In genomic region chr1:167121375-167122120, GRCh38 we compare ENCODE assay signal across 8 cellular contexts. TPM values are rescaled to one million over a fixed set of nuclear protein-coding genes. Genes with fewer than 3 reads are reported as not detected.
A peak's percentile ranks its signal among the peaks of the same experiment; 100 is the strongest.
DNase-seq lines count a peak whose midpoint lies in the region; ATAC-seq and TF ChIP-seq lines count a peak whose summit lies in the region.

No MANE protein-coding gene starts in this region.

- no peak for TF ChIP-seq POLR2A in esophagus squamous epithelium (IDR thresholded peaks at IDR 0.05)

- no peaks in the 10 kb centered on the region for H3K9me3 Mint-ChIP-seq in naive thymus-derived CD8-positive, alpha-beta T cell

- TF ChIP-seq CTCF in esophagus squamous epithelium (IDR thresholded peaks at IDR 0.05) (no peak), tibial artery (IDR thresholded peaks at IDR 0.05) (no peak)

- intact Hi-C loops in esophagus squamous epithelium (cut with DNase I), result no loop called here
- intact Hi-C loops in tibial artery (cut with DNase I; ENCODE audit: low total_unique reads), result no loop called here

- peak overlapping the region in 5 of 10 donors; percentile 25 to 88 (median 69) for H3K27ac Mint-ChIP-seq in naive thymus-derived CD8-positive, alpha-beta T cell

- H3K27me3 Mint-ChIP-seq in naive thymus-derived CD8-positive, alpha-beta T cell, result peaks cover 3 to 13% (median 9%) of the 10 kb centered on the region in 5 donors

- H3K27me3 ChIP-seq in esophagus squamous epithelium (peaks cover 0 to 41% (median 0%) of the 10 kb centered on the region in 4 donors), tibial artery (no peaks in the 10 kb centered on the region)

- DNase-seq in activated gamma-delta T cell treated with Interleukin-2 at 50 U/mL for 16 hours, result peak; percentile 21
- no peak for DNase-seq in activated gamma-delta T cell (lab: John Stamatoyannopoulos, UW)
- DNase-seq in activated CD8-positive, alpha-beta memory T cell treated with anti-CD3 and anti-CD28 coated beads, Interleukin-2, amount 50 U/mL, for 48 hours, result peak; percentile 66
- no peak for DNase-seq in esophagus squamous epithelium (lab: John Stamatoyannopoulos, UW)
- DNase-seq in naive thymus-derived CD8-positive, alpha-beta T cell, result peak; percentile 6 to 68 (median 33)
- no peak for DNase-seq in tibial artery
- no peak for DNase-seq in HuH-7.5 (ENCODE audit: low spot score)

- peaks cover 0 to 14% (median 7%) of the 10 kb centered on the region in 4 donors for H3K4me1 Mint-ChIP-seq in naive thymus-derived CD8-positive, alpha-beta T cell

- no peak overlapping the region for H3K27ac ChIP-seq in esophagus squamous epithelium
- H3K27ac ChIP-seq in tibial artery, result no peak overlapping the region

- peaks cover 6 to 14% (median 9%) of the 10 kb centered on the region in 3 donors for H3K4me1 ChIP-seq in esophagus squamous epithelium
- H3K4me1 ChIP-seq in tibial artery, result peaks cover 0 to 8% (median 0%) of the 10 kb centered on the region in 4 donors

- POLR2A ChIA-PET in naive thymus-derived CD8-positive, alpha-beta T cell (lab: Charles Lee), result interaction anchor here (0.7 to 1.3 kb wide), 3 partner anchors 18 to 98 kb away, joined by 3 read pairs; no protein-coding TSS in a partner anchor

- H3K4me3 Mint-ChIP-seq in naive thymus-derived CD8-positive, alpha-beta T cell, result peak overlapping the region; percentile 79 to 93 (median 89)

- H3K4me3 ChIP-seq in esophagus squamous epithelium (peak overlapping the region; percentile 13 to 62 (median 40)), tibial artery (peak overlapping the region; percentile 19 to 21)

- H3K9me3 ChIP-seq in esophagus squamous epithelium, result no peaks in the 10 kb centered on the region
- no peaks in the 10 kb centered on the region for H3K9me3 ChIP-seq in tibial artery

- ATAC-seq in naive thymus-derived CD8-positive, alpha-beta T cell, result peak; percentile 83 to 89
- no peak for ATAC-seq in GM18511 (IDR thresholded peaks at IDR 0.05; ENCODE audit: unreplicated experiment)

- H3K36me3 Mint-ChIP-seq in naive thymus-derived CD8-positive, alpha-beta T cell, result no peaks in the 10 kb centered on the region

- 13 to 16% methylated on average over 18 to 20 of the region's 47 CpGs for WGBS in esophagus squamous epithelium, 2 donors

- H3K36me3 ChIP-seq in esophagus squamous epithelium, result no peaks in the 10 kb centered on the region
- H3K36me3 ChIP-seq in tibial artery, result peaks cover 0 to 8% (median 0%) of the 10 kb centered on the region in 3 donors

RNA-seq across cellular contexts. Expression of gene STYXL2, which starts 27.7 kb away (rescaled TPM):
- under 1 TPM in 1 of 4 donors, not detected in 3; under 0.01 TPM for total RNA-seq in esophagus squamous epithelium
- not detected for total RNA-seq in naive thymus-derived CD8-positive, alpha-beta T cell
- polyA plus RNA-seq in naive thymus-derived CD8-positive, alpha-beta T cell, result not detected

RNA-seq across cellular contexts. Expression of gene GPA33, which starts 31.4 kb away (rescaled TPM):
- total RNA-seq in esophagus squamous epithelium, result not detected
- 10 to 100 TPM; 13.4 to 14.0 TPM for total RNA-seq in naive thymus-derived CD8-positive, alpha-beta T cell
- 1 to 10 TPM; 8.0 to 10.0 (median 9.1) TPM for polyA plus RNA-seq in naive thymus-derived CD8-positive, alpha-beta T cell

Comparison
In these comparisons a context has a peak if more than half of its experiments do, and no peak if none do; other contexts are left out.
1. DNase-seq: peak in activated gamma-delta T cell treated with Interleukin-2 at 50 U/mL for 16 hours (single experiment), activated CD8-positive, alpha-beta memory T cell treated with anti-CD3 and anti-CD28 coated beads, Interleukin-2, amount 50 U/mL, for 48 hours (single experiment) and naive thymus-derived CD8-positive, alpha-beta T cell (10 of 10); none in activated gamma-delta T cell (single experiment), esophagus squamous epithelium (single experiment), tibial artery (0 of 2) and HuH-7.5 (single experiment).
2. RNA of gene GPA33, which starts 31.4 kb away (total RNA-seq): 13.4 to 14.0 TPM in naive thymus-derived CD8-positive, alpha-beta T cell; not detected in esophagus squamous epithelium; every median in the first group is over 10 times any median in the second.